In the genomic region with DNA sequence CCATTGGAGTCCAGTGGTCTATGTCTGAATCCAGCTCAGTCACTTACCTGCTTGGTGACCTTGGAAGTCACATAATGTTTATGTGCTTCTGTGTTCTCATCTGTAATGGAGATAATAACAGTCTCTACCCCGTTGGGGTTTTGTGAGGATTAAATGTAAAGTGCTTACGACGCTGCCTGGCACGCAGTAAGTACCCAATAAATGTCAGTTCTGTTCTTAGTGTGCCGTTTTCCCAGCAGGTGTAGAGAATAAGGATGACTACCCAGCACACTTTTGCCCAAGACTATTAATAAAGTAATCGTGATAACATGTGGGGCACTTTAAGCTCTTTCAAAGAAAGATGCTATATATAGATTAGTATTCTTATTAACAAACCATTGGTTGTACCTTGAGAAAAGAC, we compare ENCODE assay signal across 6 cellular contexts.
"Had no signal": no experiment of that assay in that cellular context is flagged by ENCODE, and none has a peak within 500 bp of the region (broad histone marks: within the 10 kb centered on the region; RNA-seq: fewer than 3 reads in every experiment).

No MANE protein-coding gene starts in this region.

- H2AFZ ChIP-seq: GM23338 had no signal

- H3K27ac Mint-ChIP-seq: GM23338, H9, HFFc6 had no signal

- H3K4me3 Mint-ChIP-seq: GM23338, H9, HFFc6 had no signal

- H3K4me3 ChIP-seq: GM23338, K562 had no signal

- H3K9me3 Mint-ChIP-seq: GM23338, HFFc6 had no signal

- H3K4me1 Mint-ChIP-seq: H9 had no signal

- DNase-seq: H9, HCEC 1CT, HFFc6, IMR-90 had no signal

- ATAC-seq: GM23338, K562 had no signal

- H3K4me2 ChIP-seq: GM23338 had no signal
